ENCODE assay signal across 27 cellular contexts in the genomic region with DNA sequence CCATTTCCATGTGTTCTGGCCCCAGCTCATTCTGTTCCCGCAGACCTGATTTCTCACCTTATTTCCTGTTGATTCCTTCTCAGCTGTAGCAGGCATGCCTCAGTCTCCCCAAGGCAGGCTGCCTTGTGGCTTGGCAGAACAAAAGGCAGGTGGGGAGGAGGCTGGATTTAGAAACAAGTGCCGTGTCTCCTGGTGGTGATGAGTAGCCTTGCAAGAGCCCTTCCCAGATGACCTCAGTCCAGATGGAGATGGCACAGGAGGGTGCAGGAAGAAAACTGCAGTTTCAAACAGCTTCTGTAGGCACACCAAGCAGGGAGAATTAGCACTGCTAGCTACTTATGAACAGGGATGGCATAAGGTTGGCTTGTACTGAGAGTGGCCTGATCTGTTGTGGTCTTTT.
"Had no signal": no experiment of that assay in that cellular context is flagged by ENCODE, and none has a peak within 500 bp of the region (broad histone marks: within the 10 kb centered on the region; RNA-seq: fewer than 3 reads in every experiment).

No MANE protein-coding gene starts in this region.

- DNase-seq: activated CD4-positive, alpha-beta T cell treated with anti-CD3 and anti-CD28 coated beads, Interleukin-2, amount 50 U/mL, for 4 hours; activated CD8-positive, alpha-beta memory T cell treated with anti-CD3 and anti-CD28 coated beads for 24 hours; activated CD8-positive, alpha-beta memory T cell treated with anti-CD3 and anti-CD28 coated beads, Interleukin-2, amount 50 U/mL, for 4 hours; activated T-cell treated with anti-CD3 and anti-CD28 coated beads, Interleukin-2, amount 50 U/mL, for 24 hours; aorta; esophagus squamous epithelium; gastrocnemius medialis; head of caudate nucleus; hypothalamus; kidney; natural killer cell; ovary; stimulated activated CD4-positive, alpha-beta T cell treated with anti-CD3 and anti-CD28 coated beads, Interleukin-2, amount 100 ng/mL, for 24 hours; stomach; T-helper 1 cell had no signal

- H3K27ac ChIP-seq: coronary artery, esophagus squamous epithelium, gastrocnemius medialis, ovary, stomach, suprapubic skin, tibial nerve had no signal

- H3K9me3 Mint-ChIP-seq: activated T-cell treated with anti-CD3 and anti-CD28 coated beads, Interleukin-2, amount 50 U/mL, for 24 hours; central memory CD8-positive, alpha-beta T cell had no signal

- ATAC-seq: activated naive CD4-positive, alpha-beta T cell treated with anti-CD3 and anti-CD28 coated beads, Interleukin-2, amount 50 U/mL, for 72 hours; activated T-helper 17 cell treated with anti-CD3 and anti-CD28 coated beads, Interleukin-2, amount 50 U/mL, for 72 hours; gastrocnemius medialis; left lobe of liver; natural killer cell; sciatic nerve; stimulated activated memory B cell treated with anti-CD40 and anti-IgM and Interleukin-4, amounts not matched to agents 10 μg/mL and 1 μg/mL and 100 μg/mL, for 72 hours had no signal

- H3K4me3 Mint-ChIP-seq: activated T-cell treated with anti-CD3 and anti-CD28 coated beads, Interleukin-2, amount 50 U/mL, for 24 hours; activated T-helper 17 cell treated with anti-CD3 and anti-CD28 coated beads, Interleukin-2, amount 50 U/mL, for 72 hours; brain; central memory CD8-positive, alpha-beta T cell; mesothelial cell of epicardium; natural killer cell; stimulated activated memory B cell treated with anti-CD40 and anti-IgM and Interleukin-4, amounts not matched to agents 10 μg/mL and 1 μg/mL and 100 μg/mL, for 72 hours had no signal

- H3K27ac Mint-ChIP-seq: activated naive CD4-positive, alpha-beta T cell treated with anti-CD3 and anti-CD28 coated beads, Interleukin-2, amount 50 U/mL, for 72 hours; activated T-cell treated with anti-CD3 and anti-CD28 coated beads, Interleukin-2, amount 50 U/mL, for 24 hours; activated T-helper 17 cell treated with anti-CD3 and anti-CD28 coated beads, Interleukin-2, amount 50 U/mL, for 72 hours; brain; mesothelial cell of epicardium; natural killer cell; stimulated activated memory B cell treated with anti-CD40 and anti-IgM and Interleukin-4, amounts not matched to agents 10 μg/mL and 1 μg/mL and 100 μg/mL, for 72 hours had no signal

- H3K36me3 Mint-ChIP-seq: brain; mesothelial cell of epicardium; natural killer cell; stimulated activated memory B cell treated with anti-CD40 and anti-IgM and Interleukin-4, amounts not matched to agents 10 μg/mL and 1 μg/mL and 100 μg/mL, for 72 hours had no signal

- H3K4me1 Mint-ChIP-seq: activated T-helper 17 cell treated with anti-CD3 and anti-CD28 coated beads, Interleukin-2, amount 50 U/mL, for 72 hours; brain; central memory CD8-positive, alpha-beta T cell; mesothelial cell of epicardium; natural killer cell; stimulated activated memory B cell treated with anti-CD40 and anti-IgM and Interleukin-4, amounts not matched to agents 10 μg/mL and 1 μg/mL and 100 μg/mL, for 72 hours had no signal

- H3K27me3 ChIP-seq: esophagus squamous epithelium, gastrocnemius medialis, ovary, stomach, suprapubic skin, tibial nerve had no signal

- H3K27me3 Mint-ChIP-seq: activated T-cell treated with anti-CD3 and anti-CD28 coated beads, Interleukin-2, amount 50 U/mL, for 24 hours; brain; central memory CD8-positive, alpha-beta T cell; stimulated activated memory B cell treated with anti-CD40 and anti-IgM and Interleukin-4, amounts not matched to agents 10 μg/mL and 1 μg/mL and 100 μg/mL, for 72 hours had no signal

- H3K9me3 ChIP-seq: esophagus squamous epithelium, gastrocnemius medialis, ovary, stomach, suprapubic skin had no signal

- H3K4me1 ChIP-seq: esophagus squamous epithelium, suprapubic skin, tibial nerve had no signal

- H3K4me3 ChIP-seq: coronary artery, esophagus squamous epithelium, gastrocnemius medialis, lung, ovary, stomach, suprapubic skin, tibial nerve had no signal

- H3K36me3 ChIP-seq: esophagus squamous epithelium, gastrocnemius medialis, ovary, stomach, suprapubic skin, tibial nerve had no signal
